ENCODE assay signal across 14 cellular contexts in genomic region chr4:154984148-154984547, GRCh38.
A peak's percentile ranks its signal among the peaks of the same experiment; 100 is the strongest.
DNase-seq lines count a peak whose midpoint lies in the region; ATAC-seq and TF ChIP-seq lines count a peak whose summit lies in the region.
"Had no signal": no experiment of that assay in that cellular context is flagged by ENCODE, and none has a peak within 500 bp of the region (broad histone marks: within the 10 kb centered on the region; RNA-seq: fewer than 3 reads in every experiment).

No MANE protein-coding gene starts in this region.

- no peak for TF ChIP-seq CTCF in lower lobe of right lung (IDR thresholded peaks at IDR 0.05)

- no peak for DNase-seq in lower lobe of right lung
- no peak for DNase-seq in NCI-H2227 (lab: John Stamatoyannopoulos, UW; ENCODE audit: unreplicated experiment)
- DNase-seq in activated T-cell treated with anti-CD3 and anti-CD28 coated beads, Interleukin-2, amount 50 U/mL, for 48 hours: no peak
- DNase-seq in activated CD4-positive, alpha-beta T cell treated with anti-CD3 and anti-CD28 coated beads for 36 hours: no peak
- DNase-seq in DMS53 treated with DMSO at 0.1 percent for 48 hours (lab: John Stamatoyannopoulos, UW; ENCODE audit: unreplicated experiment): no peak
- DNase-seq: Caco-2; islet precursor cell; nephron progenitor cell; stimulated activated naive CD8-positive, alpha-beta T cell treated with anti-CD3 and anti-CD28 coated beads, Interleukin-15, Interleukin-2, amounts not matched to agents 100 U/mL and 50 U/mL, for 24 hours had no signal

- H3K4me1 ChIP-seq in lower lobe of right lung: peaks cover 3% of the 10 kb centered on the region
- H3K4me1 ChIP-seq: Caco-2, esophagus muscularis mucosa had no signal

- no peaks in the 10 kb centered on the region for H3K9me3 Mint-ChIP-seq in activated CD4-positive, alpha-beta T cell treated with anti-CD3 and anti-CD28 coated beads for 36 hours (ENCODE audit: low read depth)
- H3K9me3 Mint-ChIP-seq: activated T-helper 2 cell treated with anti-CD3 and anti-CD28 coated beads, Interferon-gamma antibody, Interleukin-2, Interleukin-4, amounts not matched to agents 10 μg/mL and 5 μg/mL and 100 μg/mL, durations not matched to agents 14 hours and 24 hours and 36 hours had no signal

- CTCF ChIA-PET in activated CD4-positive, alpha-beta T cell treated with anti-CD3 and anti-CD28 coated beads for 36 hours (lab: Charles Lee): interaction anchor here (0.5 kb wide), 1 partner anchor 108 kb away, joined by 5 read pairs; no protein-coding TSS in a partner anchor

- H3K9me3 ChIP-seq in lower lobe of right lung: no peaks in the 10 kb centered on the region
- H3K9me3 ChIP-seq: Caco-2, esophagus muscularis mucosa had no signal

- ATAC-seq in GM19035 (IDR thresholded peaks at IDR 0.05; ENCODE audit: unreplicated experiment) (peak; percentile 95), GM21825 (IDR thresholded peaks at IDR 0.05; ENCODE audit: unreplicated experiment) (peak; percentile 86), HG03280 (IDR thresholded peaks at IDR 0.05; ENCODE audit: unreplicated experiment) (peak; percentile 96), lower lobe of right lung (peak; percentile 6 to 10)
- no peak for ATAC-seq in activated CD4-positive, alpha-beta T cell treated with anti-CD3 and anti-CD28 coated beads for 36 hours
- ATAC-seq: stimulated activated naive CD8-positive, alpha-beta T cell treated with anti-CD3 and anti-CD28 coated beads, Interleukin-15, Interleukin-2, amounts not matched to agents 100 U/mL and 50 U/mL, for 24 hours had no signal

- H3K27me3 Mint-ChIP-seq in activated CD4-positive, alpha-beta T cell treated with anti-CD3 and anti-CD28 coated beads for 36 hours: peaks cover 2% of the 10 kb centered on the region

- H3K4me1 Mint-ChIP-seq in activated CD4-positive, alpha-beta T cell treated with anti-CD3 and anti-CD28 coated beads for 36 hours: no peaks in the 10 kb centered on the region
- H3K4me1 Mint-ChIP-seq: nephron progenitor cell had no signal

- H3K4me3 Mint-ChIP-seq in activated CD4-positive, alpha-beta T cell treated with anti-CD3 and anti-CD28 coated beads for 36 hours: no peak overlapping the region
- H3K4me3 Mint-ChIP-seq: nephron progenitor cell had no signal

- no peak overlapping the region for H3K27ac Mint-ChIP-seq in activated CD4-positive, alpha-beta T cell treated with anti-CD3 and anti-CD28 coated beads for 36 hours
- H3K27ac Mint-ChIP-seq: activated T-helper 2 cell treated with anti-CD3 and anti-CD28 coated beads, Interferon-gamma antibody, Interleukin-2, Interleukin-4, amounts not matched to agents 10 μg/mL and 5 μg/mL and 100 μg/mL, durations not matched to agents 14 hours and 24 hours and 36 hours; nephron progenitor cell had no signal

- H3K4me3 ChIP-seq in lower lobe of right lung: no peak overlapping the region
- H3K4me3 ChIP-seq: esophagus muscularis mucosa had no signal

- H3K27ac ChIP-seq in lower lobe of right lung: no peak overlapping the region
- H3K27ac ChIP-seq: esophagus muscularis mucosa had no signal

- H3K36me3 Mint-ChIP-seq in activated CD4-positive, alpha-beta T cell treated with anti-CD3 and anti-CD28 coated beads for 36 hours (ENCODE audit: low read depth): no peaks in the 10 kb centered on the region

- intact Hi-C loops in lower lobe of right lung (cut with DNase I): no loop called here
- intact Hi-C loops in activated CD4-positive, alpha-beta T cell treated with anti-CD3 and anti-CD28 coated beads for 36 hours (cut with DNase I, micrococcal nuclease): loop anchor here in 1 of 2 experiments (5.0 kb wide), 1 partner anchor 803 kb away; no protein-coding TSS in a partner anchor

- POLR2A ChIA-PET in activated CD4-positive, alpha-beta T cell treated with anti-CD3 and anti-CD28 coated beads for 36 hours (lab: Charles Lee): no interaction called here

- no peaks in the 10 kb centered on the region for H3K36me3 ChIP-seq in lower lobe of right lung
- H3K36me3 ChIP-seq: esophagus muscularis mucosa had no signal

- H3K27me3 ChIP-seq in lower lobe of right lung (ENCODE audit: low read depth): no peaks in the 10 kb centered on the region
- H3K27me3 ChIP-seq: esophagus muscularis mucosa had no signal
